14 cellular contexts compared by ENCODE assay signal in the genomic region with DNA sequence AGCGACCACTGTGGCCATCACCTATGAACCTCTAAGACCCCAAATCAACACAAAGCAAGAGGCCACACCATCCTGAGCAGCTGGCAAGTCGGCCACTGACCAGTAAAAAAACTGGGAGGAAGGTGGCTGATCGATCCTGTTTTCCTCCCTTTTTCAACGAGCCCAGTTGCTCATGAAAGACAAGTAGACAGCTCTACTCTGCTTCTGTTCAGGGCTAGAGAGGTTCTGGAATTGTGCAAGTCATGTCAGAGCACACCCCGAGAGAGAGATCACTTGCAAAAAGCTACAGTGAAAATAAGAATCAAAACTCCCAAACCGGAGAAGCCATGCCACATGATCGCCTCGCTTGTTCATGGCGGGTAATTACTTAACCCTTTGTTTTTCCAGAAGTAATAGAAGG. TPM values are rescaled to one million over a fixed set of nuclear protein-coding genes. Genes with fewer than 3 reads are reported as not detected.
A peak's percentile ranks its signal among the peaks of the same experiment; 100 is the strongest.
DNase-seq lines count a peak whose midpoint lies in the region; ATAC-seq and TF ChIP-seq lines count a peak whose summit lies in the region.
"Had no signal": no experiment of that assay in that cellular context is flagged by ENCODE, and none has a peak within 500 bp of the region (broad histone marks: within the 10 kb centered on the region; RNA-seq: fewer than 3 reads in every experiment).

No MANE protein-coding gene starts in this region.

- H2BK15ac ChIP-seq in mesenchymal stem cell (ENCODE audit: low read depth, poor library complexity, severe bottlenecking): peak overlapping the region; percentile 41

- no peaks in the 10 kb centered on the region for H4K20me1 ChIP-seq in HCT116 (ENCODE audit: insufficient read depth)
- H4K20me1 ChIP-seq in mammary epithelial cell (ENCODE audit: insufficient read depth, low read length): no peaks in the 10 kb centered on the region

- H3K9me3 Mint-ChIP-seq in CD8-positive, alpha-beta memory T cell: no peaks in the 10 kb centered on the region

- peak overlapping the region in 1 of 2 experiments; percentile 14 for H2BK12ac ChIP-seq in mesenchymal stem cell (ENCODE audit: low read length in 2 of 2)

- peak overlapping the region in 1 of 2 experiments; percentile 40 for H3K4ac ChIP-seq in mesenchymal stem cell (ENCODE audit: low read depth in 1 of 2, low read length in 2 of 2)

- CTCF ChIA-PET in HCT116 (lab: Charles Lee): no interaction called here
- CTCF ChIA-PET in mammary epithelial cell (lab: Charles Lee; ENCODE audit: low non-redundant PET): no interaction called here
- CTCF ChIA-PET in CD8-positive, alpha-beta memory T cell (lab: Charles Lee): interaction anchor here (1.0 kb wide), 1 partner anchor 62 kb away, joined by 3 read pairs; no protein-coding TSS in a partner anchor

- peak overlapping the region; percentile 56 for H2BK120ac ChIP-seq in mesenchymal stem cell (ENCODE audit: low read depth, low read length)

- BruUV-seq in HCT116 (replicated peaks; lab: Mats Ljungman, UMichigan) (no TSS peak), mammary epithelial cell (replicated peaks; lab: Mats Ljungman, UMichigan) (no TSS peak)

- 76% methylated on average over 9 of the region's 9 CpGs for WGBS in mammary epithelial cell (ENCODE audit: low coverage, missing lambda C conversion rate)
- 90% methylated on average over 9 of the region's 9 CpGs for WGBS in mesenchymal stem cell
- WGBS in testis, 2 donors: 54 to 77% methylated on average over 9 of the region's 9 CpGs

- no peak overlapping the region for H4K91ac ChIP-seq in mesenchymal stem cell (ENCODE audit: low read length)

- peak overlapping the region; percentile 58 for H2AK5ac ChIP-seq in mesenchymal stem cell (ENCODE audit: low read length, severe bottlenecking)

- peak overlapping the region; percentile 63 for H2BK5ac ChIP-seq in mesenchymal stem cell (ENCODE audit: low read depth, low read length, poor library complexity, severe bottlenecking)

- no peak for TF ChIP-seq POLR2A in HCT116 (IDR thresholded peaks at IDR 0.05; ENCODE audit: borderline replicate concordance, extremely low read depth, insufficient read depth, insufficient read length)
- no peak for TF ChIP-seq POLR2A in testis (IDR thresholded peaks at IDR 0.05)

- peak overlapping the region in 1 of 2 experiments; percentile 65 for H3K18ac ChIP-seq in mesenchymal stem cell (ENCODE audit: low read depth in 1 of 2, low read length in 2 of 2)

- H3K9ac ChIP-seq in HCT116 (ENCODE audit: low read length): 0 out of 2 replicates have a peak overlapping the region, but pooled peaks have one; percentile 12
- H3K9ac ChIP-seq in mammary epithelial cell (ENCODE audit: insufficient read depth, low read length): no peak overlapping the region
- peak overlapping the region; percentile 77 for H3K9ac ChIP-seq in mesenchymal stem cell (ENCODE audit: low read length)

- H3K36me3 ChIP-seq in HCT116 (ENCODE audit: control insufficient read depth in 1 of 2, insufficient read depth in 2 of 2, low read length in 2 of 2) (no peaks in the 10 kb centered on the region), mammary epithelial cell (ENCODE audit: insufficient read depth, low read length) (peaks cover 3% of the 10 kb centered on the region), mesenchymal stem cell (ENCODE audit: control insufficient read depth in 1 of 2, insufficient read depth in 2 of 2, low read depth in 1 of 2, low read length in 2 of 2) (peaks cover 19 to 25% of the 10 kb centered on the region in 2 experiments), testis (ENCODE audit: low read depth, missing control alignments) (no peaks in the 10 kb centered on the region)
- no peaks in the 10 kb centered on the region for H3K36me3 ChIP-seq in CD8-positive, alpha-beta memory T cell (ENCODE audit: insufficient read depth, low read length)

- POLR2A ChIA-PET in HCT116 (lab: Charles Lee): no interaction called here
- POLR2A ChIA-PET in CD8-positive, alpha-beta memory T cell (lab: Charles Lee): no interaction called here

- no peak overlapping the region for H2AFZ ChIP-seq in HCT116 (ENCODE audit: low read depth, low read length, poor library complexity, severe bottlenecking)
- H2AFZ ChIP-seq in mammary epithelial cell (ENCODE audit: low read depth, low read length): peak overlapping the region; percentile 75
- no peak overlapping the region for H2AFZ ChIP-seq in mesenchymal stem cell (ENCODE audit: low read depth, low read length)

- H3K27me3 ChIP-seq in HCT116 (ENCODE audit: insufficient read depth, low read length): no peaks in the 10 kb centered on the region
- H3K27me3 ChIP-seq in mammary epithelial cell (ENCODE audit: insufficient read depth, low read length): no peaks in the 10 kb centered on the region
- H3K27me3 ChIP-seq in mesenchymal stem cell (ENCODE audit: control insufficient read depth in 1 of 2, insufficient read depth in 1 of 2, low read length in 2 of 2): no peaks in the 10 kb centered on the region
- no peaks in the 10 kb centered on the region for H3K27me3 ChIP-seq in testis
- no peaks in the 10 kb centered on the region for H3K27me3 ChIP-seq in CD8-positive, alpha-beta memory T cell (ENCODE audit: insufficient read depth, low read length, poor library complexity, severe bottlenecking)
- H3K27me3 ChIP-seq: heart left ventricle had no signal

- H3K4me1 Mint-ChIP-seq in CD8-positive, alpha-beta memory T cell: peaks cover 0 to 4% (median 0%) of the 10 kb centered on the region in 3 donors

- H3K4me1 ChIP-seq in HCT116 (ENCODE audit: control insufficient read depth in 1 of 2, insufficient read depth in 2 of 2, low read length in 2 of 2): peaks cover 0 to 25% of the 10 kb centered on the region in 2 experiments; a peak in 2 of 4 replicates
- H3K4me1 ChIP-seq in mammary epithelial cell (ENCODE audit: insufficient read depth, low read length): peaks cover 26% of the 10 kb centered on the region
- peaks cover 41% of the 10 kb centered on the region for H3K4me1 ChIP-seq in mesenchymal stem cell (ENCODE audit: control insufficient read depth, insufficient read depth, low read depth, low read length)
- H3K4me1 ChIP-seq in testis: peaks cover 57% of the 10 kb centered on the region
- no peaks in the 10 kb centered on the region for H3K4me1 ChIP-seq in CD8-positive, alpha-beta memory T cell (ENCODE audit: insufficient read depth, low read length)

- RAD21 ChIA-PET in HCT116 (lab: Charles Lee; ENCODE audit: low non-redundant PET in 1 of 2, low total read pairs in 2 of 2, uncharacterized antibody in 2 of 2, unreplicated experiment in 2 of 2): no interaction called here

- H4K8ac ChIP-seq in mesenchymal stem cell (ENCODE audit: low read length): no peak overlapping the region

- H3K27ac ChIP-seq in HCT116 (ENCODE audit: low read depth, low read length) (no peak overlapping the region), mammary epithelial cell (ENCODE audit: insufficient read depth, low read depth, low read length) (peak overlapping the region; percentile 71), mesenchymal stem cell (ENCODE audit: low read length, poor library complexity, severe bottlenecking) (peak overlapping the region; percentile 74), testis (peak overlapping the region; percentile 26 to 47)
- H3K27ac ChIP-seq in CD8-positive, alpha-beta memory T cell (ENCODE audit: low read depth, low read length): no peak overlapping the region

- peaks cover 0 to 2% (median 0%) of the 10 kb centered on the region in 3 donors for H3K36me3 Mint-ChIP-seq in CD8-positive, alpha-beta memory T cell

- peaks cover 0 to 10% of the 10 kb centered on the region in 2 donors for H3K27me3 Mint-ChIP-seq in CD8-positive, alpha-beta memory T cell

- dilution Hi-C loops in mammary epithelial cell (cut with HindIII; ENCODE audit: low sequenced_read_pairs): no loop called here

- in situ Hi-C loops in mammary epithelial cell (cut with MboI; ENCODE audit: low sequenced_read_pairs in 2 of 2): no loop called here

- H3K23ac ChIP-seq in mesenchymal stem cell (ENCODE audit: low read length in 2 of 2): no peak overlapping the region

- H3K9me2 ChIP-seq in HCT116 (ENCODE audit: insufficient read depth): no peaks in the 10 kb centered on the region

- H3K4me3 ChIP-seq in HCT116 (replicated peaks in 1 of 2; ENCODE audit: low read depth in 1 of 2, low read length in 2 of 2): no peak overlapping the region
- no peak overlapping the region for H3K4me3 ChIP-seq in mammary epithelial cell (replicated peaks in 1 of 3; ENCODE audit: insufficient read depth in 1 of 3, low read depth in 2 of 3, low read length in 3 of 3)
- H3K4me3 ChIP-seq in mesenchymal stem cell (ENCODE audit: insufficient read depth in 1 of 2, low read depth in 1 of 2, low read length in 2 of 2): peak overlapping the region in 1 of 2 experiments; percentile 67
- H3K4me3 ChIP-seq in testis: no peak overlapping the region
- H3K4me3 ChIP-seq in CD8-positive, alpha-beta memory T cell (ENCODE audit: low read length): no peak overlapping the region

- H3K27ac Mint-ChIP-seq in CD8-positive, alpha-beta memory T cell: no peak overlapping the region

- H3K4me2 ChIP-seq in HCT116 (ENCODE audit: low read length) (peak overlapping the region; percentile 43), mammary epithelial cell (ENCODE audit: insufficient read depth, low read depth, low read length) (peak overlapping the region; percentile 47), mesenchymal stem cell (ENCODE audit: low read length, poor library complexity, severe bottlenecking) (no peak overlapping the region)

- no peak overlapping the region for H3K14ac ChIP-seq in mesenchymal stem cell (ENCODE audit: low read length in 2 of 2)

- intact Hi-C loops in HCT116 (cut with micrococcal nuclease): no loop called here
- intact Hi-C loops in mammary epithelial cell (cut with micrococcal nuclease): loop anchor here (1.0 to 2.0 kb wide), 5 partner anchors 33 to 226 kb away; no protein-coding TSS in a partner anchor
- intact Hi-C loops in testis (cut with DNase I; ENCODE audit: low total_unique reads): no loop called here

- TF ChIP-seq RAD21 in HCT116 (IDR thresholded peaks at IDR 0.05; ENCODE audit: low read depth): no peak

- ATAC-seq in HCT116: no peak
- no peak for ATAC-seq in HG03108 (IDR thresholded peaks at IDR 0.05; ENCODE audit: unreplicated experiment)

- DNase-seq in HCT116 (ENCODE audit: low read depth, low spot score) (no peak), mammary epithelial cell (no peak), mesenchymal stem cell (no peak), testis (peak; percentile 14), MV-4-11 (lab: John Stamatoyannopoulos, UW) (no peak)
- no peak for DNase-seq in CD8-positive, alpha-beta memory T cell
- DNase-seq in activated CD4-positive, alpha-beta T cell treated with anti-CD3 and anti-CD28 coated beads for 4 hours: no peak
- DNase-seq: activated CD4-positive, alpha-beta T cell treated with anti-CD3 and anti-CD28 coated beads, Interleukin-2, amount 50 U/mL, for 4 hours; activated naive CD4-positive, alpha-beta T cell treated with Interleukin-2 at 50 U/mL for 16 hours; stimulated activated CD4-positive, alpha-beta T cell treated with anti-CD3 and anti-CD28 coated beads, Interleukin-4, amount 100 ng/mL, for 24 hours; stimulated activated naive CD4-positive, alpha-beta T cell treated with Interleukin-2 at 50 U/mL for 16 hours; T-helper 1 cell had no signal

- peaks cover 27% of the 10 kb centered on the region for H3K79me1 ChIP-seq in mesenchymal stem cell (replicated peaks; ENCODE audit: low read length, poor library complexity, severe bottlenecking)

- H3K9me3 ChIP-seq in HCT116 (ENCODE audit: control insufficient read depth in 1 of 2, insufficient read depth in 1 of 2, low read depth in 1 of 2, low read length in 2 of 2): no peaks in the 10 kb centered on the region
- H3K9me3 ChIP-seq in mammary epithelial cell (replicated peaks; ENCODE audit: insufficient read depth, low read length): no peaks in the 10 kb centered on the region
- no peaks in the 10 kb centered on the region for H3K9me3 ChIP-seq in mesenchymal stem cell (ENCODE audit: control insufficient read depth, low read length)
- H3K9me3 ChIP-seq in testis: no peaks in the 10 kb centered on the region
- H3K9me3 ChIP-seq in CD8-positive, alpha-beta memory T cell (ENCODE audit: low read length): no peaks in the 10 kb centered on the region
- H3K9me3 ChIP-seq: heart left ventricle had no signal

- H3K79me2 ChIP-seq in HCT116 (ENCODE audit: insufficient read depth, low read length) (peaks cover 7% of the 10 kb centered on the region; the same call in 1 of the 2 replicates), mammary epithelial cell (ENCODE audit: insufficient read depth, low read length) (peaks cover 82% of the 10 kb centered on the region)

- H3K4me3 Mint-ChIP-seq in CD8-positive, alpha-beta memory T cell: no peak overlapping the region

- no peak for TF ChIP-seq CTCF in HCT116 (IDR thresholded peaks at IDR 0.05 in 2 of 3, conservative IDR thresholded peaks at IDR 0.05 in 1 of 3; ENCODE audit: borderline replicate concordance in 1 of 3, insufficient read depth in 1 of 3, low read depth in 2 of 3, low read length in 2 of 3)
- no peak for TF ChIP-seq CTCF in mammary epithelial cell (conservative IDR thresholded peaks at IDR 0.05 in 1 of 2, IDR thresholded peaks at IDR 0.05 in 1 of 2; ENCODE audit: extremely low read depth in 1 of 2, insufficient read depth in 1 of 2, low read depth in 1 of 2, low read length in 2 of 2)
- no peak for TF ChIP-seq CTCF in testis (IDR thresholded peaks at IDR 0.05)

RNA-seq across cellular contexts. Expression of a gene that starts 34.6 kb away (rescaled TPM):
- 32.0 TPM for total RNA-seq in HCT116 (2021; ENCODE audit: unreplicated experiment)
- 11.1 and 14.5 TPM in 2 replicates for polyA plus RNA-seq in HCT116 (2012)
- 10 to 100 TPM; 27.2 to 36.0 TPM for total RNA-seq in mammary epithelial cell
- polyA plus RNA-seq in mammary epithelial cell: 7.5 TPM
- polyA minus RNA-seq in mammary epithelial cell: 10.3 TPM
- 13.7 TPM for polyA plus RNA-seq in mesenchymal stem cell (2013, experiment 1 of 2)
- polyA plus RNA-seq in mesenchymal stem cell (2013, experiment 2 of 2): 14.9 TPM
- 100 to 1,000 TPM; 189 to 212 TPM for total RNA-seq in testis
- polyA plus RNA-seq in testis (ENCODE audit: insufficient read depth, low read depth, low replicate concordance): 79.0 TPM
- total RNA-seq in CD8-positive, alpha-beta memory T cell: 1 to 10 TPM; 1.3 to 1.6 TPM
- 1.9 TPM for polyA plus RNA-seq in CD8-positive, alpha-beta memory T cell

Comparison
In these comparisons a context has a peak if more than half of its experiments do, and no peak if none do; other contexts are left out.
1. H3K27ac ChIP-seq: peak in mammary epithelial cell (single experiment), mesenchymal stem cell (single experiment) and testis (2 of 2); none in HCT116 (single experiment) and CD8-positive, alpha-beta memory T cell (single experiment).
2. RNA of a gene that starts 34.6 kb away (total RNA-seq): 189 to 212 TPM in testis, 27.2 to 36.0 TPM in mammary epithelial cell and 32.0 TPM in HCT116 (single experiment); 1.3 to 1.6 TPM in CD8-positive, alpha-beta memory T cell; every median in the first group is over 10 times any median in the second.